9 cellular contexts compared by ENCODE assay signal in genomic region chr14:61564623-61565091, GRCh38.
DNase-seq lines count a peak whose midpoint lies in the region; ATAC-seq lines count a peak whose summit lies in the region.
"Had no signal": no experiment of that assay in that cellular context is flagged by ENCODE, and none has a peak within 500 bp of the region (broad histone marks: within the 10 kb centered on the region; RNA-seq: fewer than 3 reads in every experiment).

No MANE protein-coding gene starts in this region.

- no peaks in the 10 kb centered on the region for H3K36me3 ChIP-seq in CD8-positive, alpha-beta memory T cell (ENCODE audit: insufficient read depth, low read length)

- H3K36me3 Mint-ChIP-seq in stimulated activated naive CD8-positive, alpha-beta T cell treated with anti-CD3 and anti-CD28 coated beads, Interleukin-15, Interleukin-2, amounts not matched to agents 100 ng/mL and 50 ng/mL, for 24 hours (ENCODE audit: low read depth), result no peaks in the 10 kb centered on the region
- peaks cover 6% of the 10 kb centered on the region for H3K36me3 Mint-ChIP-seq in activated naive CD8-positive, alpha-beta T cell treated with anti-CD3 and anti-CD28 coated beads, Interleukin-2, amount 50 U/mL, for 24 hours (ENCODE audit: low read depth)
- no peaks in the 10 kb centered on the region for H3K36me3 Mint-ChIP-seq in CD8-positive, alpha-beta memory T cell

- POLR2A ChIA-PET in CD8-positive, alpha-beta memory T cell (lab: Charles Lee), result no interaction called here

- H3K4me3 ChIP-seq in CD8-positive, alpha-beta memory T cell (ENCODE audit: low read length), result no peak overlapping the region

- no peak overlapping the region for H3K4me3 Mint-ChIP-seq in stimulated activated naive CD8-positive, alpha-beta T cell treated with anti-CD3 and anti-CD28 coated beads, Interleukin-15, Interleukin-2, amounts not matched to agents 100 ng/mL and 50 ng/mL, for 24 hours
- H3K4me3 Mint-ChIP-seq in activated naive CD8-positive, alpha-beta T cell treated with anti-CD3 and anti-CD28 coated beads, Interleukin-2, amount 50 U/mL, for 24 hours, result no peak overlapping the region
- H3K4me3 Mint-ChIP-seq in CD8-positive, alpha-beta memory T cell, result no peak overlapping the region

- H3K4me1 ChIP-seq in CD8-positive, alpha-beta memory T cell (ENCODE audit: insufficient read depth, low read length), result peaks cover 24% of the 10 kb centered on the region

- no peaks in the 10 kb centered on the region for H3K27me3 ChIP-seq in CD8-positive, alpha-beta memory T cell (ENCODE audit: insufficient read depth, low read length, poor library complexity, severe bottlenecking)

- H3K9me3 ChIP-seq in CD8-positive, alpha-beta memory T cell (ENCODE audit: low read length), result no peaks in the 10 kb centered on the region

- ATAC-seq in stimulated activated naive CD8-positive, alpha-beta T cell treated with anti-CD3 and anti-CD28 coated beads, Interleukin-15, Interleukin-2, amounts not matched to agents 100 U/mL and 50 U/mL, for 24 hours, result no peak
- ATAC-seq in activated naive CD8-positive, alpha-beta T cell treated with anti-CD3 and anti-CD28 coated beads, Interleukin-2, amount 50 U/mL, for 24 hours, result no peak
- ATAC-seq in sciatic nerve (no peak), HG02763 (IDR thresholded peaks at IDR 0.05; ENCODE audit: unreplicated experiment) (no peak)

- no peaks in the 10 kb centered on the region for H3K9me3 Mint-ChIP-seq in stimulated activated naive CD8-positive, alpha-beta T cell treated with anti-CD3 and anti-CD28 coated beads, Interleukin-15, Interleukin-2, amounts not matched to agents 100 ng/mL and 50 ng/mL, for 24 hours
- H3K9me3 Mint-ChIP-seq in activated naive CD8-positive, alpha-beta T cell treated with anti-CD3 and anti-CD28 coated beads, Interleukin-2, amount 50 U/mL, for 24 hours, result no peaks in the 10 kb centered on the region
- no peaks in the 10 kb centered on the region for H3K9me3 Mint-ChIP-seq in CD8-positive, alpha-beta memory T cell

- peak overlapping the region; percentile 18 for H3K27ac Mint-ChIP-seq in stimulated activated naive CD8-positive, alpha-beta T cell treated with anti-CD3 and anti-CD28 coated beads, Interleukin-15, Interleukin-2, amounts not matched to agents 100 ng/mL and 50 ng/mL, for 24 hours
- peak overlapping the region; percentile 37 for H3K27ac Mint-ChIP-seq in activated naive CD8-positive, alpha-beta T cell treated with anti-CD3 and anti-CD28 coated beads, Interleukin-2, amount 50 U/mL, for 24 hours
- peak overlapping the region in 1 of 8 donors; percentile 1 for H3K27ac Mint-ChIP-seq in CD8-positive, alpha-beta memory T cell

- H3K27ac ChIP-seq in CD8-positive, alpha-beta memory T cell (ENCODE audit: low read depth, low read length), result no peak overlapping the region

- intact Hi-C loops in sciatic nerve (cut with DNase I), result no loop called here

- H3K27me3 Mint-ChIP-seq in stimulated activated naive CD8-positive, alpha-beta T cell treated with anti-CD3 and anti-CD28 coated beads, Interleukin-15, Interleukin-2, amounts not matched to agents 100 ng/mL and 50 ng/mL, for 24 hours, result no peaks in the 10 kb centered on the region
- no peaks in the 10 kb centered on the region for H3K27me3 Mint-ChIP-seq in activated naive CD8-positive, alpha-beta T cell treated with anti-CD3 and anti-CD28 coated beads, Interleukin-2, amount 50 U/mL, for 24 hours
- peaks cover 0 to 9% of the 10 kb centered on the region in 2 donors for H3K27me3 Mint-ChIP-seq in CD8-positive, alpha-beta memory T cell

- CTCF ChIA-PET in CD8-positive, alpha-beta memory T cell (lab: Charles Lee), result no interaction called here

- no peak for DNase-seq in stimulated activated naive CD8-positive, alpha-beta T cell treated with anti-CD3 and anti-CD28 coated beads, Interleukin-15, Interleukin-2, amounts not matched to agents 100 U/mL and 50 U/mL, for 24 hours
- DNase-seq in activated naive CD8-positive, alpha-beta T cell treated with anti-CD3 and anti-CD28 coated beads, Interleukin-2, amount 50 U/mL, for 24 hours, result no peak
- DNase-seq in kidney glomerular epithelial cell (lab: John Stamatoyannopoulos, UW), result peak; percentile 99
- DNase-seq in sciatic nerve (ENCODE audit: low spot score), result no peak
- DNase-seq in cerebellar nuclear complex (lab: John Stamatoyannopoulos, UW), result no peak
- no peak for DNase-seq in CD8-positive, alpha-beta memory T cell
- DNase-seq: RPMI8226 had no signal

- peaks cover 88% of the 10 kb centered on the region for H3K4me1 Mint-ChIP-seq in stimulated activated naive CD8-positive, alpha-beta T cell treated with anti-CD3 and anti-CD28 coated beads, Interleukin-15, Interleukin-2, amounts not matched to agents 100 ng/mL and 50 ng/mL, for 24 hours (ENCODE audit: low read depth)
- H3K4me1 Mint-ChIP-seq in activated naive CD8-positive, alpha-beta T cell treated with anti-CD3 and anti-CD28 coated beads, Interleukin-2, amount 50 U/mL, for 24 hours, result peaks cover 78% of the 10 kb centered on the region
- peaks cover 25 to 34% (median 32%) of the 10 kb centered on the region in 3 donors for H3K4me1 Mint-ChIP-seq in CD8-positive, alpha-beta memory T cell
